ENCODE assay signal across 19 cellular contexts in genomic region chr2:206936456-206937222, GRCh38. TPM values are rescaled to one million over a fixed set of nuclear protein-coding genes. Genes with fewer than 3 reads are reported as not detected.
"Had no signal": no experiment of that assay in that cellular context is flagged by ENCODE, and none has a peak within 500 bp of the region (broad histone marks: within the 10 kb centered on the region; RNA-seq: fewer than 3 reads in every experiment).

No MANE protein-coding gene starts in this region.

- H3K36me3 Mint-ChIP-seq: activated naive CD8-positive, alpha-beta T cell treated with anti-CD3 and anti-CD28 coated beads for 36 hours had no signal

- ATAC-seq: activated T-cell treated with anti-CD3 and anti-CD28 coated beads, Interleukin-2, amount 50 U/mL, for 4 hours; pancreas; stimulated activated naive CD8-positive, alpha-beta T cell treated with anti-CD3 and anti-CD28 coated beads, Interleukin-15, amount 100 ng/mL, for 72 hours; upper lobe of right lung had no signal

- H3K36me3 ChIP-seq: cardiac muscle cell, pancreas, upper lobe of right lung had no signal

- DNase-seq: activated CD4-positive, alpha-beta T cell treated with anti-CD3 and anti-CD28 coated beads, Interleukin-2, amount 50 U/mL, for 48 hours; activated effector memory CD4-positive, alpha-beta T cell treated with anti-CD3 and anti-CD28 coated beads, Interleukin-2, amount 50 U/mL, for 16 hours; activated naive CD8-positive, alpha-beta T cell treated with anti-CD3 and anti-CD28 coated beads for 36 hours; activated T-cell treated with anti-CD3 and anti-CD28 coated beads, Interleukin-2, amount 50 U/mL, for 4 hours; aorta; erythroblast; hippocampal formation; kidney glomerular epithelial cell; midbrain; pancreas; stimulated activated CD4-positive, alpha-beta T cell treated with anti-CD3 and anti-CD28 coated beads, Interleukin-4, amount 100 ng/mL, for 4 hours; stimulated activated naive CD8-positive, alpha-beta T cell treated with anti-CD3 and anti-CD28 coated beads, Interleukin-15, amount 100 ng/mL, for 72 hours; T-helper 2 cell; testis; upper lobe of right lung had no signal

- H3K27me3 ChIP-seq: cardiac muscle cell, pancreas, testis, upper lobe of right lung had no signal

- H3K27me3 Mint-ChIP-seq: dendritic cell treated with granulocyte-macrophage colony-stimulating factor and Interleukin-4, amounts not matched to agents 40 ng/mL and 50 ng/mL, for 4 days; stimulated activated naive CD8-positive, alpha-beta T cell treated with anti-CD3 and anti-CD28 coated beads, Interleukin-15, amount 100 ng/mL, for 72 hours had no signal

- H3K27ac ChIP-seq: cardiac muscle cell, pancreas, testis, upper lobe of right lung had no signal

- H3K9me3 ChIP-seq: pancreas, testis, upper lobe of right lung had no signal

- H3K4me1 ChIP-seq: pancreas, testis, upper lobe of right lung had no signal

- H3K4me3 ChIP-seq: cardiac muscle cell, lung, pancreas, testis, upper lobe of right lung had no signal

- H3K4me1 Mint-ChIP-seq: activated naive CD8-positive, alpha-beta T cell treated with anti-CD3 and anti-CD28 coated beads for 36 hours had no signal

- H3K4me3 Mint-ChIP-seq: activated naive CD8-positive, alpha-beta T cell treated with anti-CD3 and anti-CD28 coated beads for 36 hours; activated T-cell treated with anti-CD3 and anti-CD28 coated beads, Interleukin-2, amount 50 U/mL, for 4 hours; dendritic cell treated with granulocyte-macrophage colony-stimulating factor and Interleukin-4, amounts not matched to agents 40 ng/mL and 50 ng/mL, for 4 days; stimulated activated naive CD8-positive, alpha-beta T cell treated with anti-CD3 and anti-CD28 coated beads, Interleukin-15, amount 100 ng/mL, for 72 hours had no signal

- H3K27ac Mint-ChIP-seq: activated naive CD8-positive, alpha-beta T cell treated with anti-CD3 and anti-CD28 coated beads for 36 hours; stimulated activated naive CD8-positive, alpha-beta T cell treated with anti-CD3 and anti-CD28 coated beads, Interleukin-15, amount 100 ng/mL, for 72 hours had no signal

RNA-seq across cellular contexts. Expression of gene CPO, which starts 2.7 kb away (rescaled TPM):
- total RNA-seq: activated naive CD8-positive, alpha-beta T cell treated with anti-CD3 and anti-CD28 coated beads for 36 hours; activated T-cell treated with anti-CD3 and anti-CD28 coated beads, Interleukin-2, amount 50 U/mL, for 4 hours; skeletal muscle tissue; upper lobe of right lung had no signal
- polyA plus RNA-seq: cardiac muscle cell had no signal
